Comparison of ENCODE assay signal across 12 cellular contexts in the genomic region with DNA sequence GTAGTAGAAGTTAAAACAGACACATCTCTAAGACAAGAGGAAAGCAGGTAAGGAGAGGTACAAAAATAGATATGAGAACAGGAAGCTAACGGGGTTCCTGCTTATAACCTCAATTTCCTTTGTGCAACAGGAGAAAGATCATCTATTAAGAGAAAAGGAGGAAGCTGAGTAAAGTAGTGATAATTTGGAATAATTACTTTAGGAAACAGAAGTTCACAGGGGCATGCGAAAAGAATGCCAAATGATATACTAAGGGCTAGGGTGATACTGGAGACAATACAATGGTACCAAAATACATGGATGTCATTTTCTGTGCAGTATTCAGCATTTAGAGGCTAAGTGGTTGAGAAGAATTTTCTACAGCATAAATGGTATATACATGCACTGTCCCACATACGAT.
A peak's percentile ranks its signal among the peaks of the same experiment; 100 is the strongest.
DNase-seq lines count a peak whose midpoint lies in the region; ATAC-seq, FAIRE-seq and TF ChIP-seq lines count a peak whose summit lies in the region.
"Had no signal": no experiment of that assay in that cellular context is flagged by ENCODE, and none has a peak within 500 bp of the region (broad histone marks: within the 10 kb centered on the region; RNA-seq: fewer than 3 reads in every experiment).

No MANE protein-coding gene starts in this region.

- peaks cover 8% of the 10 kb centered on the region for H3K9me3 Mint-ChIP-seq in stimulated activated naive CD8-positive, alpha-beta T cell treated with anti-CD3 and anti-CD28 coated beads, Interleukin-15, Interleukin-2, amounts not matched to agents 100 ng/mL and 50 ng/mL, for 24 hours

- 61% methylated on average over 3 of the region's 3 CpGs for WGBS in K562 (ENCODE audit: insufficient coverage, low coverage, missing lambda C conversion rate)

- TF ChIP-seq CTCF in Loucy (conservative IDR thresholded peaks at IDR 0.05; ENCODE audit: low read length): no peak
- TF ChIP-seq CTCF in K562 (IDR thresholded peaks at IDR 0.05 in 2 of 3, conservative IDR thresholded peaks at IDR 0.05 in 1 of 3; ENCODE audit: insufficient read depth in 2 of 3, low read depth in 1 of 3, low read length in 3 of 3): no peak

- POLR2A ChIA-PET in K562 (lab: Yijun Ruan, JAX): interaction anchor here (1.1 to 5.5 kb wide), 3 partner anchors 11 to 16 kb away, joined by 3 to 33 read pairs (median 4); no protein-coding TSS in a partner anchor

- no peak for ATAC-seq in stimulated activated naive CD8-positive, alpha-beta T cell treated with anti-CD3 and anti-CD28 coated beads, Interleukin-15, Interleukin-2, amounts not matched to agents 100 U/mL and 50 U/mL, for 24 hours
- ATAC-seq in K562 (peak; percentile 28), GM21528 (IDR thresholded peaks at IDR 0.05; ENCODE audit: low FRiP score, unreplicated experiment) (no peak)

- H2AFZ ChIP-seq in Loucy (ENCODE audit: low read length) (no peak overlapping the region), K562 (ENCODE audit: low read depth, low read length) (no peak overlapping the region)

- TF ChIP-seq POLR2A in K562 (conservative IDR thresholded peaks at IDR 0.05): no peak

- H3K27ac Mint-ChIP-seq in stimulated activated naive CD8-positive, alpha-beta T cell treated with anti-CD3 and anti-CD28 coated beads, Interleukin-15, Interleukin-2, amounts not matched to agents 100 ng/mL and 50 ng/mL, for 24 hours: peak overlapping the region; percentile 73

- no peak for DNase-seq in stimulated activated naive CD8-positive, alpha-beta T cell treated with anti-CD3 and anti-CD28 coated beads, Interleukin-15, Interleukin-2, amounts not matched to agents 100 U/mL and 50 U/mL, for 24 hours
- DNase-seq in K562 (ENCODE audit: extremely low read depth in 1 of 4, low spot score in 3 of 4) (no peak), NCI-H2227 treated with DMSO at 0.1 percent for 48 hours (lab: John Stamatoyannopoulos, UW) (no peak), head of caudate nucleus (no peak), NCI-H69 (lab: John Stamatoyannopoulos, UW) (no peak)
- DNase-seq: MG63; stimulated activated CD4-positive, alpha-beta T cell treated with anti-CD3 and anti-CD28 coated beads, Interleukin-2, amount 100 ng/mL, for 48 hours; trophoblast cell had no signal

- CTCF ChIA-PET in K562 (lab: Yijun Ruan, JAX; ENCODE audit: low intra/inter-chr PET ratio): no interaction called here

- intact Hi-C loops in K562 (cut with micrococcal nuclease): no loop called here
- intact Hi-C loops in head of caudate nucleus (cut with DNase I): no loop called here

- H3K27me3 Mint-ChIP-seq in stimulated activated naive CD8-positive, alpha-beta T cell treated with anti-CD3 and anti-CD28 coated beads, Interleukin-15, Interleukin-2, amounts not matched to agents 100 ng/mL and 50 ng/mL, for 24 hours: no peaks in the 10 kb centered on the region

- H3K36me3 Mint-ChIP-seq in stimulated activated naive CD8-positive, alpha-beta T cell treated with anti-CD3 and anti-CD28 coated beads, Interleukin-15, Interleukin-2, amounts not matched to agents 100 ng/mL and 50 ng/mL, for 24 hours (ENCODE audit: low read depth): peaks cover 31% of the 10 kb centered on the region

- H3K4me1 ChIP-seq in Loucy (ENCODE audit: insufficient read depth, low read length, poor library complexity, severe bottlenecking): peaks cover 66% of the 10 kb centered on the region
- peaks cover 0 to 15% of the 10 kb centered on the region in 2 experiments; a peak in 3 of 5 replicates for H3K4me1 ChIP-seq in K562 (replicated peaks in 1 of 2; ENCODE audit: control insufficient read depth in 2 of 2, insufficient read depth in 2 of 2, low read length in 2 of 2)

- H3F3A ChIP-seq in Loucy (ENCODE audit: low read depth): peaks cover 11% of the 10 kb centered on the region; the same call in 1 of the 2 replicates

- in situ Hi-C loops in K562 (cut with MboI): no loop called here

- no peaks in the 10 kb centered on the region for H3K27me3 ChIP-seq in Loucy (ENCODE audit: insufficient read depth, low read length, poor library complexity, severe bottlenecking)
- H3K27me3 ChIP-seq in K562 (ENCODE audit: control insufficient read depth in 2 of 2, insufficient read depth in 2 of 2, low read length in 2 of 2): no peaks in the 10 kb centered on the region
- H3K27me3 ChIP-seq: MG63 had no signal

- TF ChIP-seq RAD21 in K562 (CRISPR knock-in tag; conservative IDR thresholded peaks at IDR 0.05 in 1 of 2, IDR thresholded peaks at IDR 0.05 in 1 of 2): no peak

- no peaks in the 10 kb centered on the region for H3K9me1 ChIP-seq in K562 (ENCODE audit: control insufficient read depth, insufficient read depth, low read length)

- peak overlapping the region; percentile 38 for H3K4me3 Mint-ChIP-seq in stimulated activated naive CD8-positive, alpha-beta T cell treated with anti-CD3 and anti-CD28 coated beads, Interleukin-15, Interleukin-2, amounts not matched to agents 100 ng/mL and 50 ng/mL, for 24 hours

- FAIRE-seq in K562 (lab: Jason Lieb, UNC): no peak
- FAIRE-seq: RCC 7860 had no signal

- H4K20me1 ChIP-seq in Loucy (ENCODE audit: insufficient read depth, low read length, poor library complexity, severe bottlenecking) (peaks cover 20% of the 10 kb centered on the region), K562 (replicated peaks; ENCODE audit: control insufficient read depth, insufficient read depth, low read length) (no peaks in the 10 kb centered on the region)

- peak overlapping the region; percentile 65 for H3K4me3 ChIP-seq in Loucy (ENCODE audit: low read length, poor library complexity, severe bottlenecking)
- no peak overlapping the region for H3K4me3 ChIP-seq in K562
- H3K4me3 ChIP-seq: MG63 had no signal

- no peaks in the 10 kb centered on the region; the same call in 1 of the 2 replicates for H3K9me3 ChIP-seq in Loucy (ENCODE audit: insufficient read depth, low read depth, low read length)
- H3K9me3 ChIP-seq in K562 (replicated peaks; ENCODE audit: control insufficient read depth, insufficient read depth, low read depth, low read length): 0 out of 2 replicates have a peak, but pooled peaks cover 2% of the 10 kb centered on the region

- no peaks in the 10 kb centered on the region for H3K9me2 ChIP-seq in Loucy (replicated peaks; ENCODE audit: low read depth, low read length)

- H3K9ac ChIP-seq in Loucy (ENCODE audit: low read depth, low read length, poor library complexity, severe bottlenecking) (peak overlapping the region; percentile 67), K562 (ENCODE audit: insufficient read depth in 1 of 2, low read depth in 2 of 2, low read length in 2 of 2) (no peak overlapping the region)

- H3K36me3 ChIP-seq in Loucy (ENCODE audit: insufficient read depth, low read length) (no peaks in the 10 kb centered on the region), K562 (ENCODE audit: control insufficient read depth, insufficient read depth, low read length) (peaks cover 7% of the 10 kb centered on the region; the same call in 1 of the 3 replicates)
- H3K36me3 ChIP-seq: MG63 had no signal

- no peak for TF ChIP-seq EP300 in K562 (IDR thresholded peaks at IDR 0.05; ENCODE audit: low read length)

- H3K79me2 ChIP-seq in Loucy (ENCODE audit: insufficient read depth, low read length) (peaks cover 99% of the 10 kb centered on the region), K562 (ENCODE audit: control insufficient read depth, insufficient read depth, low read length) (peaks cover 88% of the 10 kb centered on the region)

- H3K4me1 Mint-ChIP-seq in stimulated activated naive CD8-positive, alpha-beta T cell treated with anti-CD3 and anti-CD28 coated beads, Interleukin-15, Interleukin-2, amounts not matched to agents 100 ng/mL and 50 ng/mL, for 24 hours (ENCODE audit: low read depth): peaks cover 85% of the 10 kb centered on the region

- H3K4me2 ChIP-seq in Loucy (ENCODE audit: low read depth, low read length, poor library complexity, severe bottlenecking) (peak overlapping the region; percentile 83), K562 (ENCODE audit: insufficient read depth, low read length) (no peak overlapping the region; the same call in 1 of the 2 replicates)

- BruUV-seq in K562 (replicated peaks; lab: Mats Ljungman, UMichigan): no TSS peak

- H3K27ac ChIP-seq in K562 (ENCODE audit: extremely low read depth, low read depth, low read length): peak overlapping the region; percentile 1; the same call in 1 of the 3 replicates

TF ChIP-seq in K562, 482 proteins besides CTCF, POLR2A, EP300 and RAD21:
- TF ChIP-seq, protein P1, sequence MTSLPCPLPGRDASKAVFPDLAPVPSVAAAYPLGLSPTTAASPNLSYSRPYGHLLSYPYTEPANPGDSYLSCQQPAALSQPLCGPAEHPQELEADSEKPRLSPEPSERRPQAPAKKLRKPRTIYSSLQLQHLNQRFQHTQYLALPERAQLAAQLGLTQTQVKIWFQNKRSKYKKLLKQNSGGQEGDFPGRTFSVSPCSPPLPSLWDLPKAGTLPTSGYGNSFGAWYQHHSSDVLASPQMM (CRISPR knock-in tag; IDR thresholded peaks at IDR 0.05): no peak
- TF ChIP-seq NELFE (IDR thresholded peaks at IDR 0.05; ENCODE audit: insufficient read depth, insufficient read length) (no peak), ZNF696 (CRISPR knock-in tag; conservative IDR thresholded peaks at IDR 0.05) (no peak)
